In the genomic region with DNA sequence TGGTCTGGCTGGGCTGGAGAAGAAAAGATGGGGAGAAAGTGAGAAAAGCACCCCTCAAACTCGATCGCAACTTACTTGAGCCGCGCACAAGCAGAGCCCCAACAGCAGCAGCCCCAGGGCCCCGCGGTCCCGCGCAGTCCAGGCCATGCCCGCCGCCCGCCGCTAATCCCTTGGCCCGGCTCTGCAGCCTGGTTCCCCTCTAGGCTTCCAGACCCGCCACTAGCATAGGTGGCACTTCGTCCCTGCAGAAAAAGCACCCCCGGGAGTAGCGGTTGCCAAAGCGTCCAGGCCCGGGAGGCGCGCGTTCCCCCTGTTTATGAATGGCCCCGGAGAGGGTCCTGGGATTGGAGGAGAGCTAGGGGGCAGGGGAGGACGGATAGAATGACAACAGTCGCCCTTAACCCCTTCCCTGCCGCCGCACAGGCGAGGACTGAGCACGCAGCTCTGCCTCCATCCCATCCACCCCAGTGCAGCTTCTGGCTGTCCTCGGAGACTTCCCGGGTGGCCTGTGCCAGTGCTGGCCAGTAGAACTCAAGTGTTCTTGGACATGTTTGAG, we compare ENCODE assay signal across 1 cellular context.
TF ChIP-seq lines count a peak whose summit lies in the region.

No MANE protein-coding gene starts in this region.

TF ChIP-seq in A549, 52 proteins besides CTCF, POLR2A, EP300 and RAD21 (continued from another document):
- TF ChIP-seq, protein P1, sequence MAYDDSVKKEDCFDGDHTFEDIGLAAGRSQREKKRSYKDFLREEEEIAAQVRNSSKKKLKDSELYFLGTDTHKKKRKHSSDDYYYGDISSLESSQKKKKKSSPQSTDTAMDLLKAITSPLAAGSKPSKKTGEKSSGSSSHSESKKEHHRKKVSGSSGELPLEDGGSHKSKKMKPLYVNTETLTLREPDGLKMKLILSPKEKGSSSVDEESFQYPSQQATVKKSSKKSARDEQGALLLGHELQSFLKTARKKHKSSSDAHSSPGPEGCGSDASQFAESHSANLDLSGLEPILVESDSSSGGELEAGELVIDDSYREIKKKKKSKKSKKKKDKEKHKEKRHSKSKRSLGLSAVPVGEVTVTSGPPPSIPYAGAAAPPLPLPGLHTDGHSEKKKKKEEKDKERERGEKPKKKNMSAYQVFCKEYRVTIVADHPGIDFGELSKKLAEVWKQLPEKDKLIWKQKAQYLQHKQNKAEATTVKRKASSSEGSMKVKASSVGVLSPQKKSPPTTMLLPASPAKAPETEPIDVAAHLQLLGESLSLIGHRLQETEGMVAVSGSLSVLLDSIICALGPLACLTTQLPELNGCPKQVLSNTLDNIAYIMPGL (CRISPR knock-in tag; IDR thresholded peaks at IDR 0.05; ENCODE audit: borderline replicate concordance): no peak
- no peak for TF ChIP-seq JUNB (IDR thresholded peaks at IDR 0.05)
- no peak for TF ChIP-seq CBX2 (IDR thresholded peaks at IDR 0.05; ENCODE audit: borderline replicate concordance, low read depth)
- TF ChIP-seq, protein P2, sequence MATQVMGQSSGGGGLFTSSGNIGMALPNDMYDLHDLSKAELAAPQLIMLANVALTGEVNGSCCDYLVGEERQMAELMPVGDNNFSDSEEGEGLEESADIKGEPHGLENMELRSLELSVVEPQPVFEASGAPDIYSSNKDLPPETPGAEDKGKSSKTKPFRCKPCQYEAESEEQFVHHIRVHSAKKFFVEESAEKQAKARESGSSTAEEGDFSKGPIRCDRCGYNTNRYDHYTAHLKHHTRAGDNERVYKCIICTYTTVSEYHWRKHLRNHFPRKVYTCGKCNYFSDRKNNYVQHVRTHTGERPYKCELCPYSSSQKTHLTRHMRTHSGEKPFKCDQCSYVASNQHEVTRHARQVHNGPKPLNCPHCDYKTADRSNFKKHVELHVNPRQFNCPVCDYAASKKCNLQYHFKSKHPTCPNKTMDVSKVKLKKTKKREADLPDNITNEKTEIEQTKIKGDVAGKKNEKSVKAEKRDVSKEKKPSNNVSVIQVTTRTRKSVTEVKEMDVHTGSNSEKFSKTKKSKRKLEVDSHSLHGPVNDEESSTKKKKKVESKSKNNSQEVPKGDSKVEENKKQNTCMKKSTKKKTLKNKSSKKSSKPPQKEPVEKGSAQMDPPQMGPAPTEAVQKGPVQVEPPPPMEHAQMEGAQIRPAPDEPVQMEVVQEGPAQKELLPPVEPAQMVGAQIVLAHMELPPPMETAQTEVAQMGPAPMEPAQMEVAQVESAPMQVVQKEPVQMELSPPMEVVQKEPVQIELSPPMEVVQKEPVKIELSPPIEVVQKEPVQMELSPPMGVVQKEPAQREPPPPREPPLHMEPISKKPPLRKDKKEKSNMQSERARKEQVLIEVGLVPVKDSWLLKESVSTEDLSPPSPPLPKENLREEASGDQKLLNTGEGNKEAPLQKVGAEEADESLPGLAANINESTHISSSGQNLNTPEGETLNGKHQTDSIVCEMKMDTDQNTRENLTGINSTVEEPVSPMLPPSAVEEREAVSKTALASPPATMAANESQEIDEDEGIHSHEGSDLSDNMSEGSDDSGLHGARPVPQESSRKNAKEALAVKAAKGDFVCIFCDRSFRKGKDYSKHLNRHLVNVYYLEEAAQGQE (IDR thresholded peaks at IDR 0.05): no peak
- TF ChIP-seq GATA3 (IDR thresholded peaks at IDR 0.05; ENCODE audit: borderline replicate concordance): no peak
